In the genomic region with DNA sequence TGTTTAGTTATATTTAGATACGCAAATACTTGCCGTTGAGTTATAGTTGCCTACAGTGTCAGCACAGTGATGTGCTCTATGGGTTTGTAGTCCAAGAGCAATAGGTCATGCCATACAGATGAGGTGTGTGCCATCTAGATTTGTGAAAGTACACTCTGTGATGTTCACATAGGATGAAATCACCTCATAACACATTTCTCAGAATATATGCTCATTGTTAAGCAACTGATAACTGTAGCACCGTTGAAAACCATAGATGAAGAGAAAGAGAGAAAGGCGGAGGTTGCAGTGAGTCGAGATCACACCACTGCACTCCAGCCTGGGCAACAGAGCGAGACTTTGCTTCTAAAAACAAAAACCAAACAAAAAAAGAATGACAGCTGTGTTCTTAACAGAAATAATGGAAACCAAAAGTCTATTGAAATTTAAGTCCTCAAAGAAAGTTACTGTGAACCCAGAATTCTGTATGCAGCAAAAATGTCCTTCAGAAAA, we compare ENCODE assay signal across 1 cellular context.
TF ChIP-seq lines count a peak whose summit lies in the region.

No MANE protein-coding gene starts in this region.

TF ChIP-seq in GM12878, 131 proteins besides CTCF, POLR2A, EP300 and RAD21 (continued from another document):
- TF ChIP-seq, protein P1, sequence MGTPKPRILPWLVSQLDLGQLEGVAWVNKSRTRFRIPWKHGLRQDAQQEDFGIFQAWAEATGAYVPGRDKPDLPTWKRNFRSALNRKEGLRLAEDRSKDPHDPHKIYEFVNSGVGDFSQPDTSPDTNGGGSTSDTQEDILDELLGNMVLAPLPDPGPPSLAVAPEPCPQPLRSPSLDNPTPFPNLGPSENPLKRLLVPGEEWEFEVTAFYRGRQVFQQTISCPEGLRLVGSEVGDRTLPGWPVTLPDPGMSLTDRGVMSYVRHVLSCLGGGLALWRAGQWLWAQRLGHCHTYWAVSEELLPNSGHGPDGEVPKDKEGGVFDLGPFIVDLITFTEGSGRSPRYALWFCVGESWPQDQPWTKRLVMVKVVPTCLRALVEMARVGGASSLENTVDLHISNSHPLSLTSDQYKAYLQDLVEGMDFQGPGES (IDR thresholded peaks at IDR 0.05): no peak
- TF ChIP-seq, protein P2, sequence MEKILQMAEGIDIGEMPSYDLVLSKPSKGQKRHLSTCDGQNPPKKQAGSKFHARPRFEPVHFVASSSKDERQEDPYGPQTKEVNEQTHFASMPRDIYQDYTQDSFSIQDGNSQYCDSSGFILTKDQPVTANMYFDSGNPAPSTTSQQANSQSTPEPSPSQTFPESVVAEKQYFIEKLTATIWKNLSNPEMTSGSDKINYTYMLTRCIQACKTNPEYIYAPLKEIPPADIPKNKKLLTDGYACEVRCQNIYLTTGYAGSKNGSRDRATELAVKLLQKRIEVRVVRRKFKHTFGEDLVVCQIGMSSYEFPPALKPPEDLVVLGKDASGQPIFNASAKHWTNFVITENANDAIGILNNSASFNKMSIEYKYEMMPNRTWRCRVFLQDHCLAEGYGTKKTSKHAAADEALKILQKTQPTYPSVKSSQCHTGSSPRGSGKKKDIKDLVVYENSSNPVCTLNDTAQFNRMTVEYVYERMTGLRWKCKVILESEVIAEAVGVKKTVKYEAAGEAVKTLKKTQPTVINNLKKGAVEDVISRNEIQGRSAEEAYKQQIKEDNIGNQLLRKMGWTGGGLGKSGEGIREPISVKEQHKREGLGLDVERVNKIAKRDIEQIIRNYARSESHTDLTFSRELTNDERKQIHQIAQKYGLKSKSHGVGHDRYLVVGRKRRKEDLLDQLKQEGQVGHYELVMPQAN (conservative IDR thresholded peaks at IDR 0.05): no peak
- TF ChIP-seq, protein P3, sequence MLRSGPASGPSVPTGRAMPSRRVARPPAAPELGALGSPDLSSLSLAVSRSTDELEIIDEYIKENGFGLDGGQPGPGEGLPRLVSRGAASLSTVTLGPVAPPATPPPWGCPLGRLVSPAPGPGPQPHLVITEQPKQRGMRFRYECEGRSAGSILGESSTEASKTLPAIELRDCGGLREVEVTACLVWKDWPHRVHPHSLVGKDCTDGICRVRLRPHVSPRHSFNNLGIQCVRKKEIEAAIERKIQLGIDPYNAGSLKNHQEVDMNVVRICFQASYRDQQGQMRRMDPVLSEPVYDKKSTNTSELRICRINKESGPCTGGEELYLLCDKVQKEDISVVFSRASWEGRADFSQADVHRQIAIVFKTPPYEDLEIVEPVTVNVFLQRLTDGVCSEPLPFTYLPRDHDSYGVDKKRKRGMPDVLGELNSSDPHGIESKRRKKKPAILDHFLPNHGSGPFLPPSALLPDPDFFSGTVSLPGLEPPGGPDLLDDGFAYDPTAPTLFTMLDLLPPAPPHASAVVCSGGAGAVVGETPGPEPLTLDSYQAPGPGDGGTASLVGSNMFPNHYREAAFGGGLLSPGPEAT (IDR thresholded peaks at IDR 0.05; ENCODE audit: low read depth): no peak
- TF ChIP-seq KLF5 (IDR thresholded peaks at IDR 0.05; ENCODE audit: partially characterized antibody): peak; percentile 79
- TF ChIP-seq, protein P4, sequence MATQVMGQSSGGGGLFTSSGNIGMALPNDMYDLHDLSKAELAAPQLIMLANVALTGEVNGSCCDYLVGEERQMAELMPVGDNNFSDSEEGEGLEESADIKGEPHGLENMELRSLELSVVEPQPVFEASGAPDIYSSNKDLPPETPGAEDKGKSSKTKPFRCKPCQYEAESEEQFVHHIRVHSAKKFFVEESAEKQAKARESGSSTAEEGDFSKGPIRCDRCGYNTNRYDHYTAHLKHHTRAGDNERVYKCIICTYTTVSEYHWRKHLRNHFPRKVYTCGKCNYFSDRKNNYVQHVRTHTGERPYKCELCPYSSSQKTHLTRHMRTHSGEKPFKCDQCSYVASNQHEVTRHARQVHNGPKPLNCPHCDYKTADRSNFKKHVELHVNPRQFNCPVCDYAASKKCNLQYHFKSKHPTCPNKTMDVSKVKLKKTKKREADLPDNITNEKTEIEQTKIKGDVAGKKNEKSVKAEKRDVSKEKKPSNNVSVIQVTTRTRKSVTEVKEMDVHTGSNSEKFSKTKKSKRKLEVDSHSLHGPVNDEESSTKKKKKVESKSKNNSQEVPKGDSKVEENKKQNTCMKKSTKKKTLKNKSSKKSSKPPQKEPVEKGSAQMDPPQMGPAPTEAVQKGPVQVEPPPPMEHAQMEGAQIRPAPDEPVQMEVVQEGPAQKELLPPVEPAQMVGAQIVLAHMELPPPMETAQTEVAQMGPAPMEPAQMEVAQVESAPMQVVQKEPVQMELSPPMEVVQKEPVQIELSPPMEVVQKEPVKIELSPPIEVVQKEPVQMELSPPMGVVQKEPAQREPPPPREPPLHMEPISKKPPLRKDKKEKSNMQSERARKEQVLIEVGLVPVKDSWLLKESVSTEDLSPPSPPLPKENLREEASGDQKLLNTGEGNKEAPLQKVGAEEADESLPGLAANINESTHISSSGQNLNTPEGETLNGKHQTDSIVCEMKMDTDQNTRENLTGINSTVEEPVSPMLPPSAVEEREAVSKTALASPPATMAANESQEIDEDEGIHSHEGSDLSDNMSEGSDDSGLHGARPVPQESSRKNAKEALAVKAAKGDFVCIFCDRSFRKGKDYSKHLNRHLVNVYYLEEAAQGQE (IDR thresholded peaks at IDR 0.05; ENCODE audit: low read depth, low read length): no peak
- TF ChIP-seq JUNB (IDR thresholded peaks at IDR 0.05): no peak
- TF ChIP-seq, protein P5, sequence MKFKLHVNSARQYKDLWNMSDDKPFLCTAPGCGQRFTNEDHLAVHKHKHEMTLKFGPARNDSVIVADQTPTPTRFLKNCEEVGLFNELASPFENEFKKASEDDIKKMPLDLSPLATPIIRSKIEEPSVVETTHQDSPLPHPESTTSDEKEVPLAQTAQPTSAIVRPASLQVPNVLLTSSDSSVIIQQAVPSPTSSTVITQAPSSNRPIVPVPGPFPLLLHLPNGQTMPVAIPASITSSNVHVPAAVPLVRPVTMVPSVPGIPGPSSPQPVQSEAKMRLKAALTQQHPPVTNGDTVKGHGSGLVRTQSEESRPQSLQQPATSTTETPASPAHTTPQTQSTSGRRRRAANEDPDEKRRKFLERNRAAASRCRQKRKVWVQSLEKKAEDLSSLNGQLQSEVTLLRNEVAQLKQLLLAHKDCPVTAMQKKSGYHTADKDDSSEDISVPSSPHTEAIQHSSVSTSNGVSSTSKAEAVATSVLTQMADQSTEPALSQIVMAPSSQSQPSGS (IDR thresholded peaks at IDR 0.05; ENCODE audit: low read length): peak; percentile 32; the same call in 1 of the 2 replicates
- TF ChIP-seq, protein P6, sequence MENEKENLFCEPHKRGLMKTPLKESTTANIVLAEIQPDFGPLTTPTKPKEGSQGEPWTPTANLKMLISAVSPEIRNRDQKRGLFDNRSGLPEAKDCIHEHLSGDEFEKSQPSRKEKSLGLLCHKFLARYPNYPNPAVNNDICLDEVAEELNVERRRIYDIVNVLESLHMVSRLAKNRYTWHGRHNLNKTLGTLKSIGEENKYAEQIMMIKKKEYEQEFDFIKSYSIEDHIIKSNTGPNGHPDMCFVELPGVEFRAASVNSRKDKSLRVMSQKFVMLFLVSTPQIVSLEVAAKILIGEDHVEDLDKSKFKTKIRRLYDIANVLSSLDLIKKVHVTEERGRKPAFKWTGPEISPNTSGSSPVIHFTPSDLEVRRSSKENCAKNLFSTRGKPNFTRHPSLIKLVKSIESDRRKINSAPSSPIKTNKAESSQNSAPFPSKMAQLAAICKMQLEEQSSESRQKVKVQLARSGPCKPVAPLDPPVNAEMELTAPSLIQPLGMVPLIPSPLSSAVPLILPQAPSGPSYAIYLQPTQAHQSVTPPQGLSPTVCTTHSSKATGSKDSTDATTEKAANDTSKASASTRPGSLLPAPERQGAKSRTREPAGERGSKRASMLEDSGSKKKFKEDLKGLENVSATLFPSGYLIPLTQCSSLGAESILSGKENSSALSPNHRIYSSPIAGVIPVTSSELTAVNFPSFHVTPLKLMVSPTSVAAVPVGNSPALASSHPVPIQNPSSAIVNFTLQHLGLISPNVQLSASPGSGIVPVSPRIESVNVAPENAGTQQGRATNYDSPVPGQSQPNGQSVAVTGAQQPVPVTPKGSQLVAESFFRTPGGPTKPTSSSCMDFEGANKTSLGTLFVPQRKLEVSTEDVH (IDR thresholded peaks at IDR 0.05; ENCODE audit: low read depth, partially characterized antibody): no peak
- no peak for TF ChIP-seq MEF2A (IDR thresholded peaks at IDR 0.05; ENCODE audit: insufficient read depth, low read depth, low read length)
- TF ChIP-seq, protein P7, sequence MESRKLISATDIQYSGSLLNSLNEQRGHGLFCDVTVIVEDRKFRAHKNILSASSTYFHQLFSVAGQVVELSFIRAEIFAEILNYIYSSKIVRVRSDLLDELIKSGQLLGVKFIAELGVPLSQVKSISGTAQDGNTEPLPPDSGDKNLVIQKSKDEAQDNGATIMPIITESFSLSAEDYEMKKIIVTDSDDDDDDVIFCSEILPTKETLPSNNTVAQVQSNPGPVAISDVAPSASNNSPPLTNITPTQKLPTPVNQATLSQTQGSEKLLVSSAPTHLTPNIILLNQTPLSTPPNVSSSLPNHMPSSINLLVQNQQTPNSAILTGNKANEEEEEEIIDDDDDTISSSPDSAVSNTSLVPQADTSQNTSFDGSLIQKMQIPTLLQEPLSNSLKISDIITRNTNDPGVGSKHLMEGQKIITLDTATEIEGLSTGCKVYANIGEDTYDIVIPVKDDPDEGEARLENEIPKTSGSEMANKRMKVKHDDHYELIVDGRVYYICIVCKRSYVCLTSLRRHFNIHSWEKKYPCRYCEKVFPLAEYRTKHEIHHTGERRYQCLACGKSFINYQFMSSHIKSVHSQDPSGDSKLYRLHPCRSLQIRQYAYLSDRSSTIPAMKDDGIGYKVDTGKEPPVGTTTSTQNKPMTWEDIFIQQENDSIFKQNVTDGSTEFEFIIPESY (IDR thresholded peaks at IDR 0.05): no peak
- no peak for TF ChIP-seq LARP7 (IDR thresholded peaks at IDR 0.05)
- TF ChIP-seq, protein P8, sequence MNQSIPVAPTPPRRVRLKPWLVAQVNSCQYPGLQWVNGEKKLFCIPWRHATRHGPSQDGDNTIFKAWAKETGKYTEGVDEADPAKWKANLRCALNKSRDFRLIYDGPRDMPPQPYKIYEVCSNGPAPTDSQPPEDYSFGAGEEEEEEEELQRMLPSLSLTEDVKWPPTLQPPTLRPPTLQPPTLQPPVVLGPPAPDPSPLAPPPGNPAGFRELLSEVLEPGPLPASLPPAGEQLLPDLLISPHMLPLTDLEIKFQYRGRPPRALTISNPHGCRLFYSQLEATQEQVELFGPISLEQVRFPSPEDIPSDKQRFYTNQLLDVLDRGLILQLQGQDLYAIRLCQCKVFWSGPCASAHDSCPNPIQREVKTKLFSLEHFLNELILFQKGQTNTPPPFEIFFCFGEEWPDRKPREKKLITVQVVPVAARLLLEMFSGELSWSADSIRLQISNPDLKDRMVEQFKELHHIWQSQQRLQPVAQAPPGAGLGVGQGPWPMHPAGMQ (IDR thresholded peaks at IDR 0.05; ENCODE audit: borderline replicate concordance): no peak
- peak; percentile 99 for TF ChIP-seq CBX5 (IDR thresholded peaks at IDR 0.05; ENCODE audit: low read depth)
- TF ChIP-seq RUNX3 (IDR thresholded peaks at IDR 0.05; ENCODE audit: low read length): peak; percentile 53
- peak; percentile 52 for TF ChIP-seq FOXM1 (IDR thresholded peaks at IDR 0.05; ENCODE audit: low read depth, low read length)
- TF ChIP-seq PAX8 (IDR thresholded peaks at IDR 0.05): no peak
- no peak for TF ChIP-seq SREBF1 (IDR thresholded peaks at IDR 0.05; ENCODE audit: low read length)
- no peak for TF ChIP-seq RFX5 (IDR thresholded peaks at IDR 0.05; ENCODE audit: low read depth, low read length)
- TF ChIP-seq BMI1 (IDR thresholded peaks at IDR 0.05; ENCODE audit: borderline replicate concordance): no peak
- peak; percentile 68; the same call in 1 of the 2 replicates for TF ChIP-seq MTA3 (IDR thresholded peaks at IDR 0.05; ENCODE audit: borderline replicate concordance, low read length)
